9 cellular contexts compared by ENCODE assay signal in the genomic region with DNA sequence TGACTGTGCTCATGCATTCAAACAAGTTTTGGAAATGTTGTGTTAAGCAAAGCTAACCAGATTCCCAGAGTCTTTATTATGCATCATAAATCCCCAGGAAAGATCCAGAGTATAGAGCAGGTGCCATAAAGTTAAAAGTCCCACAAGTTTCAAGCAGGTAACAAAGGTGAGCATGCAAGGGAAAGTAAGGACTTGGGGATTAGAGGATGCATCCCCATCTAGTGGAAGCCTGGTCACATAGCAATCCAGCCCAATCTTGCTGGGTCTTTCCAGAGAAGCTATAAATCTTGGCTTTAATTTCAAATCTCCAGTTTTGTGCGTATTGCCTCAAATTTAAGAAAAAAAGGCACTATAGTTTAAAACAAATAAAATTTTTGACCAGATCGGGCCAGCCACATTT.
DNase-seq lines count a peak whose midpoint lies in the region; ATAC-seq and TF ChIP-seq lines count a peak whose summit lies in the region.
"Had no signal": no experiment of that assay in that cellular context is flagged by ENCODE, and none has a peak within 500 bp of the region (broad histone marks: within the 10 kb centered on the region; RNA-seq: fewer than 3 reads in every experiment).

No MANE protein-coding gene starts in this region.

- WGBS in lower leg skin, 2 donors, result 76 to 79% methylated on average over 2 of the region's 2 CpGs

- intact Hi-C loops in lower leg skin (cut with DNase I; ENCODE audit: low total_unique reads), result no loop called here

- TF ChIP-seq CTCF in GM13977 (IDR thresholded peaks at IDR 0.05; ENCODE audit: extremely low read depth, insufficient read depth, missing control alignments) (peak; percentile 42), fibroblast of the aortic adventitia (IDR thresholded peaks at IDR 0.05; ENCODE audit: insufficient read depth, low read length) (peak; percentile 22), lower leg skin (IDR thresholded peaks at IDR 0.05) (no peak)

- in situ Hi-C loops in GM13977 (cut with MboI; ENCODE audit: low pct_unique_long_range_greater_than_20kb, low sequenced_read_pairs, unreplicated experiment), result no loop called here

- no peak for ATAC-seq in GM21381 (IDR thresholded peaks at IDR 0.05; ENCODE audit: unreplicated experiment)

- H3K4me3 ChIP-seq in fibroblast of the aortic adventitia (ENCODE audit: low read depth, low read length) (no peak overlapping the region), lower leg skin (ENCODE audit: low read depth, poor library complexity, severe bottlenecking) (no peak overlapping the region)

- no peak for TF ChIP-seq POLR2A in lower leg skin (IDR thresholded peaks at IDR 0.05)

- DNase-seq in A172 (ENCODE audit: low spot score) (peak; percentile 5), GM13977 (ENCODE audit: low spot score) (no peak), OCI-M1 (lab: John Stamatoyannopoulos, UW) (peak; percentile 28), fibroblast of the aortic adventitia (ENCODE audit: low read depth) (no peak), lower leg skin (ENCODE audit: low spot score in 2 of 2) (no peak), NCI-H510A (lab: John Stamatoyannopoulos, UW) (no peak)
- no peak for DNase-seq in activated T-cell treated with anti-CD3 and anti-CD28 coated beads, Interleukin-2, amount 50 U/mL, for 48 hours
- DNase-seq: NCI-H510A treated with DMSO at 0.1 percent for 48 hours had no signal

Comparison
In these comparisons a context has a peak if more than half of its experiments do, and no peak if none do; other contexts are left out.
1. DNase-seq: peak in A172 (single experiment) and OCI-M1 (single experiment); none in GM13977 (single experiment), fibroblast of the aortic adventitia (single experiment), activated T-cell treated with anti-CD3 and anti-CD28 coated beads, Interleukin-2, amount 50 U/mL, for 48 hours (0 of 2), lower leg skin (0 of 2) and NCI-H510A (single experiment).
2. CTCF ChIP-seq: peak in GM13977 (single experiment) and fibroblast of the aortic adventitia (single experiment); none in lower leg skin (0 of 3).